In the genomic region with DNA sequence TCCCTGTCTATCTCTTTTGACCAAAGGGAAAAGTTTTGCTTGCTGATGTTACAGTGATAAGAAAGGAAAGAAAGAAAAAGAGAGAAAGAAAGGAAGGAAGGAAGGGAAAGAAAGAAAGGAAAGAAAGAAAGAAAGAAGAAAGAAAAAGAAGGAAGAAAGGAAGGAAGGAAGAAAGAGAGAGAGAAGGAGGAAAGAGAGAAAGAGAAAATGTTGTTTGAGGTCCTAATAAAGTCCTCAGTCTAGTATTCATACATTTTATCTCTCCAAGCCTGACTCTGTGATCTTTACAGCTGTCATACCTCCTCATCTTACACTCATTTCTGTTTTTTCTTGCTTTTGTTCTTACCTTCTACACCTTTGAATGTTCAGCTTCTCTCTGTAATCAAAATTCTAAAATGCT, we compare ENCODE assay signal across 16 cellular contexts.
DNase-seq lines count a peak whose midpoint lies in the region; ATAC-seq and TF ChIP-seq lines count a peak whose summit lies in the region.
"Had no signal": no experiment of that assay in that cellular context is flagged by ENCODE, and none has a peak within 500 bp of the region (broad histone marks: within the 10 kb centered on the region; RNA-seq: fewer than 3 reads in every experiment).

No MANE protein-coding gene starts in this region.

- no peak overlapping the region for H2AK9ac ChIP-seq in IMR-90 (replicated peaks; ENCODE audit: low read depth, low read length, poor library complexity)

- BruUV-seq in IMR-90 (replicated peaks; lab: Mats Ljungman, UMichigan), result no TSS peak
- no TSS peak for BruUV-seq in A673 (replicated peaks; lab: Mats Ljungman, UMichigan)

- 0 out of 3 replicates have a peak overlapping the region, but pooled peaks have one; percentile 20 for H2BK15ac ChIP-seq in IMR-90 (ENCODE audit: low read depth, low read length)

- H3K23ac ChIP-seq in IMR-90 (ENCODE audit: low read depth, low read length), result no peak overlapping the region; the same call in 1 of the 2 replicates

- POLR2A ChIA-PET in IMR-90 (lab: Charles Lee; ENCODE audit: unreplicated experiment) (no interaction called here), A673 (lab: Charles Lee; ENCODE audit: low non-redundant PET) (no interaction called here)

- H2AFZ ChIP-seq in GM23248 (0 out of 2 replicates have a peak overlapping the region, but pooled peaks have one; percentile 28), IMR-90 (replicated peaks; ENCODE audit: low read length, poor library complexity) (no peak overlapping the region)

- H3K27me3 ChIP-seq in GM23248 (replicated peaks; ENCODE audit: insufficient read depth) (no peaks in the 10 kb centered on the region), IMR-90 (ENCODE audit: control insufficient read depth, insufficient read depth, low read length) (no peaks in the 10 kb centered on the region), A673 (replicated peaks; ENCODE audit: insufficient read depth, low read depth, low read length, poor library complexity) (no peaks in the 10 kb centered on the region)

- H3K4me2 ChIP-seq in GM23248 (ENCODE audit: unreplicated experiment), result no peak overlapping the region
- H3K4me2 ChIP-seq in IMR-90 (ENCODE audit: low read depth, low read length), result peak overlapping the region; percentile 22; the same call in 1 of the 2 replicates

- no peaks in the 10 kb centered on the region for H3K9me3 Mint-ChIP-seq in stimulated activated memory B cell treated with anti-CD40 and anti-IgM and Interleukin-4, amounts not matched to agents 10 μg/mL and 1 μg/mL and 100 μg/mL, for 72 hours
- H3K9me3 Mint-ChIP-seq: CD8-positive, alpha-beta memory T cell had no signal

- CTCF ChIA-PET in IMR-90 (lab: Yijun Ruan, JAX) (interaction anchor here (0.7 kb wide), 1 partner anchor 10 kb away, joined by 3 read pairs; no protein-coding TSS in a partner anchor), A673 (lab: Charles Lee) (no interaction called here)

- DNase-seq in GM23248 (no peak), IMR-90 (no peak), coronary artery (ENCODE audit: low spot score) (no peak), A673 (ENCODE audit: low spot score) (no peak)
- DNase-seq: CD8-positive, alpha-beta memory T cell; GF-D8; HCEC 1CT; KBM-7; NCI-H1092; NCI-H1694 treated with DMSO at 0.1 percent for 48 hours; NCI-H446 treated with DMSO at 0.1 percent for 48 hours; NCI-H774; SHP77 had no signal

- no peak overlapping the region for H4K91ac ChIP-seq in IMR-90 (ENCODE audit: insufficient read depth, low read depth, low read length)

- H4K8ac ChIP-seq in IMR-90 (ENCODE audit: low read depth in 2 of 2, low read length in 2 of 2), result peak overlapping the region; percentile 33 to 66; a peak in 2 of 4 replicates

- H2BK20ac ChIP-seq in IMR-90 (ENCODE audit: low read depth, low read length), result peak overlapping the region; percentile 79; the same call in 1 of the 2 replicates

- dilution Hi-C loops in IMR-90 (cut with HindIII; ENCODE audit: low sequenced_read_pairs, unreplicated experiment), result no loop called here

- no peak overlapping the region for H3K27ac ChIP-seq in GM23248
- H3K27ac ChIP-seq in IMR-90 (ENCODE audit: insufficient read depth, low read length), result peak overlapping the region; percentile 35; the same call in 1 of the 2 replicates
- peak overlapping the region; percentile 54 to 65 for H3K27ac ChIP-seq in coronary artery
- H3K27ac ChIP-seq in A673 (ENCODE audit: low read depth, low read length, poor library complexity, severe bottlenecking), result no peak overlapping the region

- H3K27ac Mint-ChIP-seq in stimulated activated memory B cell treated with anti-CD40 and anti-IgM and Interleukin-4, amounts not matched to agents 10 μg/mL and 1 μg/mL and 100 μg/mL, for 72 hours, result peak overlapping the region; percentile 4
- H3K27ac Mint-ChIP-seq: CD8-positive, alpha-beta memory T cell had no signal

- TF ChIP-seq CTCF in IMR-90 (conservative IDR thresholded peaks at IDR 0.05; ENCODE audit: low read depth, low read length), result no peak
- TF ChIP-seq CTCF in coronary artery (IDR thresholded peaks at IDR 0.05), result no peak
- TF ChIP-seq CTCF in A673 (conservative IDR thresholded peaks at IDR 0.05; ENCODE audit: low read depth, low read length), result no peak

- H3K9me2 ChIP-seq in GM23248 (ENCODE audit: insufficient read depth), result no peaks in the 10 kb centered on the region

- H3F3A ChIP-seq in GM23248 (ENCODE audit: insufficient read depth), result no peaks in the 10 kb centered on the region

- peak overlapping the region; percentile 65; the same call in 1 of the 2 replicates for H2BK120ac ChIP-seq in IMR-90 (ENCODE audit: low read depth, low read length)

- H3K36me3 Mint-ChIP-seq in stimulated activated memory B cell treated with anti-CD40 and anti-IgM and Interleukin-4, amounts not matched to agents 10 μg/mL and 1 μg/mL and 100 μg/mL, for 72 hours, result no peaks in the 10 kb centered on the region
- H3K36me3 Mint-ChIP-seq: CD8-positive, alpha-beta memory T cell had no signal

- H2AK5ac ChIP-seq in IMR-90 (ENCODE audit: low read depth, low read length), result no peak overlapping the region; the same call in 1 of the 2 replicates

- peaks cover 21% of the 10 kb centered on the region for H3K4me1 ChIP-seq in GM23248 (ENCODE audit: insufficient read depth)
- peaks cover 2% of the 10 kb centered on the region; the same call in 1 of the 2 replicates for H3K4me1 ChIP-seq in IMR-90 (ENCODE audit: control insufficient read depth, insufficient read depth, low read length)
- no peaks in the 10 kb centered on the region for H3K4me1 ChIP-seq in A673 (ENCODE audit: insufficient read depth, low read length, poor library complexity, severe bottlenecking)

- peak overlapping the region; percentile 57; the same call in 1 of the 2 replicates for H4K5ac ChIP-seq in IMR-90 (ENCODE audit: low read depth, low read length)

- peak overlapping the region; percentile 80 for H2BK5ac ChIP-seq in IMR-90 (ENCODE audit: low read depth, low read length, poor library complexity, severe bottlenecking)

- no peak for TF ChIP-seq RAD21 in IMR-90 (IDR thresholded peaks at IDR 0.05; ENCODE audit: low read length)

- no peaks in the 10 kb centered on the region for H3K79me2 ChIP-seq in GM23248 (ENCODE audit: insufficient read depth)

- H3K36me3 ChIP-seq in GM23248 (ENCODE audit: low read depth), result no peaks in the 10 kb centered on the region
- H3K36me3 ChIP-seq in IMR-90 (ENCODE audit: control insufficient read depth, insufficient read depth, low read length), result no peaks in the 10 kb centered on the region
- no peaks in the 10 kb centered on the region for H3K36me3 ChIP-seq in A673 (ENCODE audit: insufficient read depth, low read length, poor library complexity, severe bottlenecking)

- TF ChIP-seq POLR2A in IMR-90 (IDR thresholded peaks at IDR 0.05; ENCODE audit: low read depth, low read length), result no peak

- H3K4ac ChIP-seq in IMR-90 (ENCODE audit: low read depth, low read length), result peak overlapping the region; percentile 46; the same call in 1 of the 2 replicates

- H3K56ac ChIP-seq in IMR-90 (ENCODE audit: extremely low read depth, insufficient read depth, low read length), result no peak overlapping the region

- intact Hi-C loops in IMR-90 (cut with micrococcal nuclease) (loop anchor here (5.0 kb wide), 2 partner anchors 80 to 130 kb away; no protein-coding TSS in a partner anchor), A673 (cut with micrococcal nuclease; ENCODE audit: unreplicated experiment) (no loop called here)

- H3K4me3 Mint-ChIP-seq in stimulated activated memory B cell treated with anti-CD40 and anti-IgM and Interleukin-4, amounts not matched to agents 10 μg/mL and 1 μg/mL and 100 μg/mL, for 72 hours, result no peak overlapping the region
- H3K4me3 Mint-ChIP-seq: CD8-positive, alpha-beta memory T cell had no signal

- H3K27me3 Mint-ChIP-seq in stimulated activated memory B cell treated with anti-CD40 and anti-IgM and Interleukin-4, amounts not matched to agents 10 μg/mL and 1 μg/mL and 100 μg/mL, for 72 hours, result no peaks in the 10 kb centered on the region
- H3K27me3 Mint-ChIP-seq: CD8-positive, alpha-beta memory T cell had no signal

- no peaks in the 10 kb centered on the region for H3K9me3 ChIP-seq in GM23248 (ENCODE audit: low read depth)
- no peaks in the 10 kb centered on the region for H3K9me3 ChIP-seq in IMR-90 (ENCODE audit: control insufficient read depth, insufficient read depth, low read length)
- no peaks in the 10 kb centered on the region for H3K9me3 ChIP-seq in A673 (ENCODE audit: low read depth, low read length, poor library complexity, severe bottlenecking)

- H3K9ac ChIP-seq in GM23248 (no peak overlapping the region), IMR-90 (ENCODE audit: low read depth, low read length) (no peak overlapping the region; the same call in 1 of the 2 replicates)

- H3K4me1 Mint-ChIP-seq in stimulated activated memory B cell treated with anti-CD40 and anti-IgM and Interleukin-4, amounts not matched to agents 10 μg/mL and 1 μg/mL and 100 μg/mL, for 72 hours, result peaks cover 15% of the 10 kb centered on the region
- H3K4me1 Mint-ChIP-seq: CD8-positive, alpha-beta memory T cell had no signal

- peaks cover 0 to 3% of the 10 kb centered on the region in 2 experiments; a peak in 1 of 4 replicates for H3K79me1 ChIP-seq in IMR-90 (ENCODE audit: low read depth in 1 of 2, low read length in 2 of 2)

- in situ Hi-C loops in GM23248 (cut with MboI) (no loop called here), IMR-90 (cut with MboI; ENCODE audit: low sequenced_read_pairs) (no loop called here)

- H3K4me3 ChIP-seq in GM23248 (no peak overlapping the region), IMR-90 (ENCODE audit: insufficient read depth, low read depth, low read length) (no peak overlapping the region), coronary artery (no peak overlapping the region), A673 (ENCODE audit: low read depth, low read length, poor library complexity, severe bottlenecking) (no peak overlapping the region)

- peak overlapping the region; percentile 77; the same call in 1 of the 2 replicates for H3K18ac ChIP-seq in IMR-90 (ENCODE audit: low read depth, low read length)

- no peak for ATAC-seq in IMR-90 (ENCODE audit: low read depth)
- ATAC-seq in stimulated activated memory B cell treated with anti-CD40 and anti-IgM and Interleukin-4, amounts not matched to agents 10 μg/mL and 1 μg/mL and 100 μg/mL, for 72 hours, result no peak
- no peak for ATAC-seq in GM18498 (IDR thresholded peaks at IDR 0.05; ENCODE audit: unreplicated experiment)
- ATAC-seq in GM21529 (IDR thresholded peaks at IDR 0.05; ENCODE audit: unreplicated experiment), result no peak

- peaks cover 2% of the 10 kb centered on the region for H3K9me1 ChIP-seq in IMR-90 (ENCODE audit: insufficient read depth, low read length)

- H4K20me1 ChIP-seq in GM23248 (ENCODE audit: insufficient read depth), result no peaks in the 10 kb centered on the region
- no peaks in the 10 kb centered on the region for H4K20me1 ChIP-seq in IMR-90 (ENCODE audit: insufficient read depth, low read length)

- no peak overlapping the region; the same call in 1 of the 2 replicates for H3K14ac ChIP-seq in IMR-90 (replicated peaks; ENCODE audit: low read depth, low read length)

TF ChIP-seq in IMR-90, 13 proteins besides CTCF, POLR2A, EP300 and RAD21 (continues in another document):
- no peak for TF ChIP-seq SMC3 (IDR thresholded peaks at IDR 0.05; ENCODE audit: low read depth, low read length)
- no peak for TF ChIP-seq CEBPB (IDR thresholded peaks at IDR 0.05; ENCODE audit: low read depth, low read length)
- no peak for TF ChIP-seq MAZ (IDR thresholded peaks at IDR 0.05; ENCODE audit: borderline replicate concordance, low read depth, low read length)
- no peak for TF ChIP-seq FOS (IDR thresholded peaks at IDR 0.05; ENCODE audit: low read depth, low read length)
- no peak for TF ChIP-seq RCOR1 (IDR thresholded peaks at IDR 0.05; ENCODE audit: insufficient replicate concordance, low read length)

Comparison
In these comparisons a context has a peak if more than half of its experiments do, and no peak if none do; other contexts are left out.
1. H3K27ac ChIP-seq: peak in IMR-90 (single experiment) and coronary artery (2 of 2); none in GM23248 (single experiment) and A673 (single experiment).